ENCODE assay signal across 11 cellular contexts in genomic region chr2:143704432-143705106, GRCh38.
DNase-seq lines count a peak whose midpoint lies in the region; ATAC-seq and TF ChIP-seq lines count a peak whose summit lies in the region.
"Had no signal": no experiment of that assay in that cellular context is flagged by ENCODE, and none has a peak within 500 bp of the region (broad histone marks: within the 10 kb centered on the region; RNA-seq: fewer than 3 reads in every experiment).

No MANE protein-coding gene starts in this region.

- H3K4me3 ChIP-seq in GM12865 (ENCODE audit: low read depth, low read length), result no peak overlapping the region
- H3K4me3 ChIP-seq: SK-N-MC had no signal

- ATAC-seq in GM19351 (IDR thresholded peaks at IDR 0.05; ENCODE audit: unreplicated experiment) (peak; percentile 93), HG02938 (IDR thresholded peaks at IDR 0.05; ENCODE audit: unreplicated experiment) (peak; percentile 85)
- ATAC-seq: left colon had no signal

- peaks cover 11% of the 10 kb centered on the region for H3K4me1 Mint-ChIP-seq in T-helper 2 cell treated with Interferon-gamma antibody and Interleukin-4, amounts not matched to agents 5 μg/mL and 100 μg/mL, for 36 hours (ENCODE audit: low read depth)
- peaks cover 11% of the 10 kb centered on the region for H3K4me1 Mint-ChIP-seq in HFFc6 (ENCODE audit: low read depth)

- peak overlapping the region; percentile 67 for H3K27ac Mint-ChIP-seq in T-helper 2 cell treated with Interferon-gamma antibody and Interleukin-4, amounts not matched to agents 5 μg/mL and 100 μg/mL, for 36 hours
- H3K27ac Mint-ChIP-seq in HFFc6, result no peak overlapping the region

- DNase-seq in GM12865 (ENCODE audit: low read depth) (peak; percentile 30), HFFc6 (no peak), NOMO-1 (lab: John Stamatoyannopoulos, UW; ENCODE audit: unreplicated experiment in 2 of 2) (no peak), activated gamma-delta T cell treated with Interleukin-2 at 50 U/mL for 16 hours (no peak), A172 (ENCODE audit: low spot score) (no peak)
- peak; percentile 9 for DNase-seq in T-helper 2 cell treated with Interferon-gamma antibody and Interleukin-4, amounts not matched to agents 5 μg/mL and 100 μg/mL, for 36 hours (ENCODE audit: low spot score)
- DNase-seq: AML-193, left colon had no signal

- H3K4me3 Mint-ChIP-seq in T-helper 2 cell treated with Interferon-gamma antibody and Interleukin-4, amounts not matched to agents 5 μg/mL and 100 μg/mL, for 36 hours, result no peak overlapping the region
- H3K4me3 Mint-ChIP-seq in HFFc6, result no peak overlapping the region

- H3K27me3 Mint-ChIP-seq in T-helper 2 cell treated with Interferon-gamma antibody and Interleukin-4, amounts not matched to agents 5 μg/mL and 100 μg/mL, for 36 hours (ENCODE audit: low read depth), result no peaks in the 10 kb centered on the region
- H3K27me3 Mint-ChIP-seq in HFFc6 (ENCODE audit: insufficient read depth), result no peaks in the 10 kb centered on the region

- TF ChIP-seq CTCF in GM12865 (IDR thresholded peaks at IDR 0.05; ENCODE audit: insufficient read depth, low read depth, low read length, missing control alignments), result no peak
- no peak for TF ChIP-seq CTCF in HFFc6 (IDR thresholded peaks at IDR 0.05)

- H3K36me3 Mint-ChIP-seq in T-helper 2 cell treated with Interferon-gamma antibody and Interleukin-4, amounts not matched to agents 5 μg/mL and 100 μg/mL, for 36 hours (ENCODE audit: low read depth), result peaks cover 74% of the 10 kb centered on the region
- H3K36me3 Mint-ChIP-seq in HFFc6 (ENCODE audit: low read depth), result no peaks in the 10 kb centered on the region

- peaks cover 9% of the 10 kb centered on the region for H3K9me3 Mint-ChIP-seq in T-helper 2 cell treated with Interferon-gamma antibody and Interleukin-4, amounts not matched to agents 5 μg/mL and 100 μg/mL, for 36 hours
- no peaks in the 10 kb centered on the region for H3K9me3 Mint-ChIP-seq in HFFc6

Comparison
In these comparisons a context has a peak if more than half of its experiments do, and no peak if none do; other contexts are left out.
1. DNase-seq: peak in GM12865 (single experiment) and T-helper 2 cell treated with Interferon-gamma antibody and Interleukin-4, amounts not matched to agents 5 μg/mL and 100 μg/mL, for 36 hours (single experiment); none in HFFc6 (single experiment), NOMO-1 (0 of 2), activated gamma-delta T cell treated with Interleukin-2 at 50 U/mL for 16 hours (single experiment) and A172 (single experiment).